Comparison of ENCODE assay signal across 14 cellular contexts in genomic region chr13:21240586-21240985, GRCh38.
DNase-seq lines count a peak whose midpoint lies in the region; ATAC-seq and TF ChIP-seq lines count a peak whose summit lies in the region.
"Had no signal": no experiment of that assay in that cellular context is flagged by ENCODE, and none has a peak within 500 bp of the region (broad histone marks: within the 10 kb centered on the region; RNA-seq: fewer than 3 reads in every experiment).

No MANE protein-coding gene starts in this region.

- no peaks in the 10 kb centered on the region for H3K27me3 ChIP-seq in right cardiac atrium (ENCODE audit: control insufficient read depth, insufficient read depth)
- H3K27me3 ChIP-seq: neutrophil had no signal

- POLR2A ChIA-PET in WTC11 (lab: Charles Lee) = no interaction called here

- H3K27ac ChIP-seq in right cardiac atrium (ENCODE audit: low read length) = no peak overlapping the region
- H3K27ac ChIP-seq: neutrophil had no signal

- intact Hi-C loops in right cardiac atrium (cut with DNase I) = no loop called here

- WGBS in right cardiac atrium = 27% methylated on average over 8 of the region's 8 CpGs

- CTCF ChIA-PET in WTC11 (lab: Charles Lee) = interaction anchor here (2.1 to 3.1 kb wide), 2 partner anchors 57 to 237 kb away, joined by 16 to 20 read pairs; no protein-coding TSS in a partner anchor

- no peaks in the 10 kb centered on the region for H3K36me3 Mint-ChIP-seq in WTC11
- H3K36me3 Mint-ChIP-seq: CD8-positive, alpha-beta T cell had no signal

- DNase-seq in AG09309 (ENCODE audit: low read depth) (peak; percentile 48), HCEC 1CT (peak; percentile 61), SW480 (ENCODE audit: low spot score) (peak; percentile 21), right cardiac atrium (no peak), mucosa of gallbladder (ENCODE audit: low spot score) (no peak), WTC11 (ENCODE audit: low spot score) (no peak)
- no peak for DNase-seq in activated naive CD4-positive, alpha-beta T cell treated with anti-CD3 and anti-CD28 coated beads, Interleukin-2, amount 50 U/mL, for 16 hours
- DNase-seq: CD8-positive, alpha-beta T cell; NCI-H1417; stimulated activated CD4-positive, alpha-beta T cell treated with anti-CD3 and anti-CD28 coated beads, Interleukin-2, amount 100 ng/mL, for 48 hours; stimulated activated naive CD8-positive, alpha-beta T cell treated with anti-CD3 and anti-CD28 coated beads, Interleukin-15, amount 100 ng/mL, for 72 hours had no signal

- no peak for TF ChIP-seq CTCF in AG09309 (IDR thresholded peaks at IDR 0.05; ENCODE audit: control insufficient read depth, insufficient read depth, low read depth, low read length, missing control alignments)
- TF ChIP-seq CTCF in WTC11 (IDR thresholded peaks at IDR 0.05) = no peak

- peaks cover 11% of the 10 kb centered on the region for H3K9me3 Mint-ChIP-seq in WTC11
- H3K9me3 Mint-ChIP-seq: CD8-positive, alpha-beta T cell; T-helper 1 cell treated with Interleukin-12 subunit alpha and Interleukin-12 subunit beta and Interleukin-4 antibody, amounts not matched to agents 30 μg/mL and 1 μg/mL, for 36 hours had no signal

- peak overlapping the region; percentile 14 for H3K4me3 ChIP-seq in AG09309 (ENCODE audit: control insufficient read depth, low read depth, low read length)
- H3K4me3 ChIP-seq in right cardiac atrium (ENCODE audit: low read length) = no peak overlapping the region

- no peak overlapping the region; the same call in 1 of the 2 replicates for H3K27ac Mint-ChIP-seq in WTC11
- H3K27ac Mint-ChIP-seq: CD8-positive, alpha-beta T cell; T-helper 1 cell treated with Interleukin-12 subunit alpha and Interleukin-12 subunit beta and Interleukin-4 antibody, amounts not matched to agents 30 μg/mL and 1 μg/mL, for 36 hours had no signal

- H3K4me1 Mint-ChIP-seq in WTC11 = peaks cover 3% of the 10 kb centered on the region

- H3K9me3 ChIP-seq in right cardiac atrium (ENCODE audit: control insufficient read depth, low read length) = no peaks in the 10 kb centered on the region
- H3K9me3 ChIP-seq: neutrophil had no signal

- no peak overlapping the region for H3K4me3 Mint-ChIP-seq in WTC11
- H3K4me3 Mint-ChIP-seq: CD8-positive, alpha-beta T cell; stimulated activated naive CD8-positive, alpha-beta T cell treated with anti-CD3 and anti-CD28 coated beads, Interleukin-15, amount 100 ng/mL, for 72 hours; T-helper 1 cell treated with Interleukin-12 subunit alpha and Interleukin-12 subunit beta and Interleukin-4 antibody, amounts not matched to agents 30 μg/mL and 1 μg/mL, for 36 hours had no signal

- H3K4me1 ChIP-seq in right cardiac atrium (ENCODE audit: control insufficient read depth, insufficient read depth, low read length) = no peaks in the 10 kb centered on the region

- ATAC-seq in right cardiac atrium (peak; percentile 52 to 65), WTC11 (no peak), HG03097 (IDR thresholded peaks at IDR 0.05; ENCODE audit: low FRiP score, unreplicated experiment) (no peak)
- ATAC-seq: CD8-positive, alpha-beta T cell; stimulated activated naive CD8-positive, alpha-beta T cell treated with anti-CD3 and anti-CD28 coated beads, Interleukin-15, amount 100 ng/mL, for 72 hours had no signal

- no peaks in the 10 kb centered on the region for H3K27me3 Mint-ChIP-seq in WTC11 (ENCODE audit: low read depth)

TF ChIP-seq in WTC11, 78 proteins besides CTCF, POLR2A, EP300 and RAD21:
- TF ChIP-seq PRDM15 (CRISPR knock-in tag; IDR thresholded peaks at IDR 0.05) (no peak), ZNF423 (CRISPR knock-in tag; IDR thresholded peaks at IDR 0.05) (no peak), NR3C1 (CRISPR knock-in tag; conservative IDR thresholded peaks at IDR 0.05; ENCODE audit: low read depth) (no peak), JAZF1 (CRISPR knock-in tag; IDR thresholded peaks at IDR 0.05) (no peak), GTF2I (CRISPR knock-in tag; conservative IDR thresholded peaks at IDR 0.05) (no peak)
- TF ChIP-seq, protein P1, sequence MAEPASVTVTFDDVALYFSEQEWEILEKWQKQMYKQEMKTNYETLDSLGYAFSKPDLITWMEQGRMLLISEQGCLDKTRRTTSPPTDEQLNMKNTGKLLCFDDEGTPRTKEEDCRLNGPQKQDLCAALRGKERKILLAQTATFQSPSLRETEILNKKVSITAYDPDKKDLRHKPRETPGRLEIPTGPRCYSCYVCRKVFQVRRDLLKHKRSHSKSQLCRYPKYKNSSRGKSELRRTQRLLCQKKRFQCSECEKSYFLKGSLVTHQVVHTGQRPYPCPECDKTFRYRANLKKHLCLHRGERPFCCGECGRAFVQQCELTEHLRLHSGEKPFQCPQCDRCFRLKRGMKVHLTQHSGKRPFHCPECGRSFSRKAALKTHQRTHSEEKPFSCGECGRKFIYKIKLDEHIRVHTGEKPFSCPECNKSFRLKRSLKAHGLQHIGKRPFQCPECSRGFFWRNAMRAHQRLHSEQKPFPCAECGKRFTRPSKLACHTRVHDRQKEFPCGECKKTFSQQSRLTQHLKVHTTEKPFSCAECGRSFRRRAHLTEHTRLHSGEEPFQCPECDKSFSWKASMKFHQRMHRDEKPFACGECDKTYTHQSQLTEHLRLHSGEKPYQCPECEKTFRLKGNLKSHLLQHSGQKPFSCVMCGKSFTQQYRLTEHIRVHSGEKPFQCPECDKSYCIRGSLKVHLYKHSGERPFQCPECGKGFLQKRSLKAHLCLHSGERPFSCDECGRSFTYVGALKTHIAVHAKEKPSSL (CRISPR knock-in tag; conservative IDR thresholded peaks at IDR 0.05) = no peak

Comparison
In these comparisons a context has a peak if more than half of its experiments do, and no peak if none do; other contexts are left out.
1. DNase-seq: peak in AG09309 (single experiment), HCEC 1CT (single experiment) and SW480 (single experiment); none in right cardiac atrium (0 of 3), mucosa of gallbladder (single experiment), WTC11 (single experiment) and activated naive CD4-positive, alpha-beta T cell treated with anti-CD3 and anti-CD28 coated beads, Interleukin-2, amount 50 U/mL, for 16 hours (single experiment).
2. ATAC-seq: peak in right cardiac atrium (2 of 2); none in WTC11 (single experiment) and HG03097 (single experiment).